Comparison of ENCODE assay signal across 1 cellular context in genomic region chr1:244050835-244051444, GRCh38.
TF ChIP-seq lines count a peak whose summit lies in the region.

TSS of gene ZBTB18 (plus strand) at chr1:244051283. CDS start at chr1:244051432, 149 bp downstream.

TF ChIP-seq in K562, 482 proteins besides CTCF, POLR2A, EP300 and RAD21 (continued from another document):
- TF ChIP-seq ZNF318 (IDR thresholded peaks at IDR 0.05; ENCODE audit: borderline replicate concordance in 1 of 2, low read depth in 1 of 2) (peak in 1 of 2 experiments; percentile 88; a peak in 1 of 4 replicates), KLF13 (tag; IDR thresholded peaks at IDR 0.05; ENCODE audit: borderline replicate concordance, low read depth) (no peak), CBX8 (IDR thresholded peaks at IDR 0.05; ENCODE audit: borderline replicate concordance, extremely low read depth, low read depth, low read length, poor library complexity, severe bottlenecking) (peak; percentile 92), FOXJ3 (CRISPR knock-in tag; IDR thresholded peaks at IDR 0.05) (no peak), LCOR (CRISPR knock-in tag; IDR thresholded peaks at IDR 0.05) (no peak), ZFX (CRISPR knock-in tag; IDR thresholded peaks at IDR 0.05) (no peak), ZNF224 (CRISPR knock-in tag; IDR thresholded peaks at IDR 0.05) (no peak), ZNF253 (CRISPR knock-in tag; conservative IDR thresholded peaks at IDR 0.05) (no peak), CBX2 (IDR thresholded peaks at IDR 0.05; ENCODE audit: insufficient read depth, low read length, poor library complexity, severe bottlenecking) (peak; percentile 98), NCOR1 (IDR thresholded peaks at IDR 0.05) (no peak), RBM25 (IDR thresholded peaks at IDR 0.05; ENCODE audit: low read depth, low read length, severe bottlenecking) (no peak)
TF ChIP-seq in K562: peak in this region for 4.
